Comparison of ENCODE assay signal across 29 cellular contexts in the genomic region with DNA sequence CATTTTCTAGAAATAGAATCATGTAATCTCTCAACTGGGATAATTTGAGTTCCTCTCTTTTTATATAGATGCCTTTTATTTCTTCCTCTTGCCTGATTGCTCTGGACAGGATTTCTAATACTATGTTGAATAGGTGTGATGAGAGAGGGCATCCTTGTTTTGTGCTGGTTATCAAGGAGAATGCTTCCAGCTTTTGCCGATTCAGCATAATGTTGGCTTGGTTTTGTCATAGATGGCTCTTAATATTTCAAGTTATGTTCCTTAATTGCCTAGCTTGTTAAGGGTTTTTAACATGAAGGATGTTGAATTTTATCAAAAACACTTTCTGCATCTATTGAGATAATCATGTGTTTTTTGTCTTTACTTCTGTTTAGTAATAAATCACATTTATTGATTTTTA. TPM values are rescaled to one million over a fixed set of nuclear protein-coding genes. Genes with fewer than 3 reads are reported as not detected.
"Had no signal": no experiment of that assay in that cellular context is flagged by ENCODE, and none has a peak within 500 bp of the region (broad histone marks: within the 10 kb centered on the region; RNA-seq: fewer than 3 reads in every experiment).

No MANE protein-coding gene starts in this region.

- ATAC-seq: naive thymus-derived CD8-positive, alpha-beta T cell; natural killer cell treated with Interleukin-12 subunit alpha and Interleukin-12 subunit beta and Interleukin-15 and Interleukin-18, amount 100 ng/mL, for 72 hours; pancreas; psoas muscle; right cardiac atrium; sciatic nerve; stimulated activated memory B cell treated with anti-CD40 and anti-IgM and Interleukin-4, amounts not matched to agents 10 μg/mL and 1 μg/mL and 100 μg/mL, for 72 hours; stimulated activated naive CD8-positive, alpha-beta T cell treated with anti-CD3 and anti-CD28 coated beads, Interleukin-15, amount 100 ng/mL, for 72 hours; stimulated activated naive CD8-positive, alpha-beta T cell treated with anti-CD3 and anti-CD28 coated beads, Interleukin-15, Interleukin-2, amounts not matched to agents 100 U/mL and 50 U/mL, for 24 hours; upper lobe of right lung had no signal

- H3K27me3 Mint-ChIP-seq: naive B cell; naive thymus-derived CD8-positive, alpha-beta T cell; natural killer cell treated with Interleukin-12 subunit alpha and Interleukin-12 subunit beta and Interleukin-15 and Interleukin-18, amount 100 ng/mL, for 72 hours; stimulated activated memory B cell treated with anti-CD40 and anti-IgM and Interleukin-4, amounts not matched to agents 10 μg/mL and 1 μg/mL and 100 μg/mL, for 72 hours; stimulated activated naive CD8-positive, alpha-beta T cell treated with anti-CD3 and anti-CD28 coated beads, Interleukin-15, amount 100 ng/mL, for 72 hours had no signal

- H3K27me3 ChIP-seq: neutrophil, spleen, thyroid gland, upper lobe of right lung, uterus had no signal

- H3K4me3 Mint-ChIP-seq: naive B cell; naive thymus-derived CD8-positive, alpha-beta T cell; natural killer cell treated with Interleukin-12 subunit alpha and Interleukin-12 subunit beta and Interleukin-15 and Interleukin-18, amount 100 ng/mL, for 72 hours; nephron progenitor cell; neural crest cell; stimulated activated memory B cell treated with anti-CD40 and anti-IgM and Interleukin-4, amounts not matched to agents 10 μg/mL and 1 μg/mL and 100 μg/mL, for 72 hours; stimulated activated naive CD8-positive, alpha-beta T cell treated with anti-CD3 and anti-CD28 coated beads, Interleukin-15, amount 100 ng/mL, for 72 hours had no signal

- H3K36me3 ChIP-seq: neutrophil, pancreas, spleen, thoracic aorta, thyroid gland, tibial nerve, upper lobe of right lung, uterus had no signal

- H3K9me3 ChIP-seq: neutrophil, pancreas, psoas muscle, spleen, thoracic aorta, thyroid gland, tibial nerve, upper lobe of right lung, uterus had no signal

- H3K4me2 ChIP-seq: smooth muscle cell had no signal

- DNase-seq: naive B cell; naive thymus-derived CD8-positive, alpha-beta T cell; nephron progenitor cell; nucleus accumbens; pancreas; psoas muscle; right cardiac atrium; spleen; stimulated activated CD4-positive, alpha-beta T cell treated with anti-CD3 and anti-CD28 coated beads, Interleukin-12 subunit alpha, Interleukin-12 subunit beta, amount 100 ng/mL, for 4 hours; stimulated activated CD4-positive, alpha-beta T cell treated with anti-CD3 and anti-CD28 coated beads, Interleukin-1b, Interleukin-23, amount 100 ng/mL, for 48 hours; stimulated activated CD4-positive, alpha-beta T cell treated with anti-CD3 and anti-CD28 coated beads, Interleukin-4, amount 100 ng/mL, for 1 hour; stimulated activated CD4-positive, alpha-beta T cell treated with anti-CD3 and anti-CD28 coated beads, Interleukin-4, amount 100 ng/mL, for 4 hours; stimulated activated CD8-positive, alpha-beta memory T cell treated with anti-CD3 and anti-CD28 coated beads, Interleukin-4, amount 100 ng/mL, for 48 hours; stimulated activated naive CD4-positive, alpha-beta T cell; stimulated activated naive CD8-positive, alpha-beta T cell treated with anti-CD3 and anti-CD28 coated beads, Interleukin-15, amount 100 ng/mL, for 72 hours; stimulated activated naive CD8-positive, alpha-beta T cell treated with anti-CD3 and anti-CD28 coated beads, Interleukin-15, Interleukin-2, amounts not matched to agents 100 U/mL and 50 U/mL, for 24 hours; thyroid gland; trophoblast cell; upper lobe of right lung; uterus had no signal

- H3K4me3 ChIP-seq: pancreas, psoas muscle, skin epidermis, smooth muscle cell, spleen, thoracic aorta, thyroid gland, tibial nerve, upper lobe of right lung, uterus had no signal

- H3K27ac Mint-ChIP-seq: naive thymus-derived CD8-positive, alpha-beta T cell; natural killer cell treated with Interleukin-12 subunit alpha and Interleukin-12 subunit beta and Interleukin-15 and Interleukin-18, amount 100 ng/mL, for 72 hours; nephron progenitor cell; stimulated activated memory B cell treated with anti-CD40 and anti-IgM and Interleukin-4, amounts not matched to agents 10 μg/mL and 1 μg/mL and 100 μg/mL, for 72 hours; stimulated activated naive CD8-positive, alpha-beta T cell treated with anti-CD3 and anti-CD28 coated beads, Interleukin-15, amount 100 ng/mL, for 72 hours had no signal

- H3K36me3 Mint-ChIP-seq: naive B cell; naive thymus-derived CD8-positive, alpha-beta T cell; stimulated activated memory B cell treated with anti-CD40 and anti-IgM and Interleukin-4, amounts not matched to agents 10 μg/mL and 1 μg/mL and 100 μg/mL, for 72 hours had no signal

- H3K9me3 Mint-ChIP-seq: nephron progenitor cell had no signal

- H3K27ac ChIP-seq: neutrophil, pancreas, psoas muscle, skin epidermis, spleen, thoracic aorta, thyroid gland, tibial nerve, upper lobe of right lung, uterus had no signal

- H3K4me1 ChIP-seq: pancreas, psoas muscle, spleen, thyroid gland, tibial nerve, upper lobe of right lung, uterus had no signal

- H3K4me1 Mint-ChIP-seq: naive B cell; naive thymus-derived CD8-positive, alpha-beta T cell; nephron progenitor cell; neural crest cell; stimulated activated memory B cell treated with anti-CD40 and anti-IgM and Interleukin-4, amounts not matched to agents 10 μg/mL and 1 μg/mL and 100 μg/mL, for 72 hours; stimulated activated naive CD8-positive, alpha-beta T cell treated with anti-CD3 and anti-CD28 coated beads, Interleukin-15, amount 100 ng/mL, for 72 hours had no signal

RNA-seq across cellular contexts. Expression of a gene that starts 58.7 kb away (rescaled TPM):
- total RNA-seq: naive thymus-derived CD8-positive, alpha-beta T cell; natural killer cell treated with Interleukin-12 subunit alpha and Interleukin-12 subunit beta and Interleukin-15 and Interleukin-18, amount 100 ng/mL, for 72 hours had no signal
- polyA plus RNA-seq: naive thymus-derived CD8-positive, alpha-beta T cell had no signal
